In the genomic region with DNA sequence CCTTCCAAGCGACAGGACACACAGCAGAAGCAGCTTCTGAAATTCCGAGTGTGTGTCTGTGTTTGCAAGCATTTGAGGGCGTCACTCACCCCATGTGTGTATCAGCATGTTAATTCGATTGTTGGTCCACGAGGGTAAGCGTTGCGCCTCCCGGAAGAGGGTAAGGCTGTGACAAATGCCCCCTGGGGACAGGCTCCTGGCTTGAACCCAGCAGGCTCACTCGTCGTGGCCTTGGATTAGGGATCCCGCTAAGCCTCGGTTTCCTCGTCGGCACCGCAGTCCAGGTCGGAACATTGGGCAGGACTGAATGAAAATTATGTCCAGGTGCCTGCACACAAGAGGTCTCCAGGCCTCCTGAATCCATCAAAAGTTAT, we compare ENCODE assay signal across 1 cellular context.
TF ChIP-seq lines count a peak whose summit lies in the region.

No MANE protein-coding gene starts in this region.

TF ChIP-seq in endothelial cell of umbilical vein, 7 proteins besides CTCF, POLR2A, EP300 and RAD21 (continued from another document):
- TF ChIP-seq JUN (IDR thresholded peaks at IDR 0.05; ENCODE audit: borderline replicate concordance, insufficient read depth, insufficient read length, low read depth) = no peak
- TF ChIP-seq POLR2AphosphoS5 (IDR thresholded peaks at IDR 0.05; ENCODE audit: insufficient read depth, low read depth, low read length) = no peak
- TF ChIP-seq MYC (IDR thresholded peaks at IDR 0.05; ENCODE audit: low read depth, low read length) = no peak
- TF ChIP-seq, protein P1, sequence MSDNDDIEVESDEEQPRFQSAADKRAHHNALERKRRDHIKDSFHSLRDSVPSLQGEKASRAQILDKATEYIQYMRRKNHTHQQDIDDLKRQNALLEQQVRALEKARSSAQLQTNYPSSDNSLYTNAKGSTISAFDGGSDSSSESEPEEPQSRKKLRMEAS (IDR thresholded peaks at IDR 0.05; ENCODE audit: insufficient read depth, insufficient read length) = no peak
TF ChIP-seq in endothelial cell of umbilical vein: peak in this region for 0.
